Comparison of ENCODE assay signal across 18 cellular contexts in genomic region chr15:73002509-73002908, GRCh38. TPM values are rescaled to one million over a fixed set of nuclear protein-coding genes. Genes with fewer than 3 reads are reported as not detected.
DNase-seq lines count a peak whose midpoint lies in the region; FAIRE-seq and TF ChIP-seq lines count a peak whose summit lies in the region.
"Had no signal": no experiment of that assay in that cellular context is flagged by ENCODE, and none has a peak within 500 bp of the region (broad histone marks: within the 10 kb centered on the region; RNA-seq: fewer than 3 reads in every experiment).

No MANE protein-coding gene starts in this region.

- no peaks in the 10 kb centered on the region for H3K36me3 ChIP-seq in astrocyte (ENCODE audit: insufficient read depth, low read length)
- H3K36me3 ChIP-seq in CD8-positive, alpha-beta memory T cell (ENCODE audit: insufficient read depth, low read length): no peaks in the 10 kb centered on the region
- H3K36me3 ChIP-seq: left lung had no signal

- H4K20me1 ChIP-seq in astrocyte (ENCODE audit: insufficient read depth, low read length): no peaks in the 10 kb centered on the region

- H3K4me3 Mint-ChIP-seq in astrocyte (ENCODE audit: unreplicated experiment): no peak overlapping the region
- H3K4me3 Mint-ChIP-seq in CD8-positive, alpha-beta memory T cell: no peak overlapping the region
- H3K4me3 Mint-ChIP-seq: activated naive CD8-positive, alpha-beta T cell; activated T-cell treated with anti-CD3 and anti-CD28 coated beads, Interleukin-2, amount 50 U/mL, for 4 hours; T-cell had no signal

- H3K9me3 ChIP-seq in astrocyte (ENCODE audit: insufficient read depth, low read depth, low read length): no peaks in the 10 kb centered on the region
- H3K9me3 ChIP-seq in CD8-positive, alpha-beta memory T cell (ENCODE audit: low read length): no peaks in the 10 kb centered on the region
- H3K9me3 ChIP-seq: left lung had no signal

- no peaks in the 10 kb centered on the region for H3K9me3 Mint-ChIP-seq in astrocyte (ENCODE audit: unreplicated experiment)
- H3K9me3 Mint-ChIP-seq in CD8-positive, alpha-beta memory T cell: no peaks in the 10 kb centered on the region
- H3K9me3 Mint-ChIP-seq: activated T-cell treated with anti-CD3 and anti-CD28 coated beads, Interleukin-2, amount 50 U/mL, for 4 hours; T-cell had no signal

- H3K27ac Mint-ChIP-seq in astrocyte (ENCODE audit: unreplicated experiment): peak overlapping the region; percentile 66
- no peak overlapping the region for H3K27ac Mint-ChIP-seq in CD8-positive, alpha-beta memory T cell
- H3K27ac Mint-ChIP-seq: activated naive CD8-positive, alpha-beta T cell; T-cell had no signal

- DNase-seq in AG09309 (ENCODE audit: low read depth): peak; percentile 42
- DNase-seq in HCEC 1CT: peak; percentile 97
- DNase-seq in astrocyte (ENCODE audit: low read depth): peak; percentile 74
- DNase-seq in left kidney (ENCODE audit: low read depth, low spot score): peak; percentile 20
- DNase-seq in CD8-positive, alpha-beta memory T cell: no peak
- no peak for DNase-seq in 8988T
- DNase-seq in Kasumi-1 (lab: John Stamatoyannopoulos, UW): no peak
- no peak for DNase-seq in globus pallidus (ENCODE audit: low spot score)
- DNase-seq: activated CD4-positive, alpha-beta T cell treated with anti-CD3 and anti-CD28 coated beads, Interleukin-2, amount 50 U/mL, for 48 hours; activated T-cell treated with anti-CD3 and anti-CD28 coated beads, Interleukin-2, amount 50 U/mL, for 4 hours; AML-193; GOT3; left lung; NCI-H146; stimulated activated CD4-positive, alpha-beta T cell treated with anti-CD3 and anti-CD28 coated beads, Interleukin-4, amount 100 ng/mL, for 1 hour; T-cell had no signal

- TF ChIP-seq CTCF in AG09309 (IDR thresholded peaks at IDR 0.05; ENCODE audit: control insufficient read depth, insufficient read depth, low read depth, low read length, missing control alignments) (no peak), astrocyte (IDR thresholded peaks at IDR 0.05; ENCODE audit: insufficient read depth, low read depth, low read length) (no peak)

- no peaks in the 10 kb centered on the region for H3K4me1 ChIP-seq in astrocyte (ENCODE audit: insufficient read depth, low read length)
- H3K4me1 ChIP-seq in CD8-positive, alpha-beta memory T cell (ENCODE audit: insufficient read depth, low read length): no peaks in the 10 kb centered on the region
- H3K4me1 ChIP-seq: left lung had no signal

- no peak overlapping the region for H3K27ac ChIP-seq in astrocyte (ENCODE audit: low read depth, low read length)
- no peak overlapping the region for H3K27ac ChIP-seq in CD8-positive, alpha-beta memory T cell (ENCODE audit: low read depth, low read length)
- H3K27ac ChIP-seq: left lung, VCaP had no signal

- H3K36me3 Mint-ChIP-seq in astrocyte (ENCODE audit: low read depth, unreplicated experiment): no peaks in the 10 kb centered on the region
- no peaks in the 10 kb centered on the region for H3K36me3 Mint-ChIP-seq in CD8-positive, alpha-beta memory T cell
- H3K36me3 Mint-ChIP-seq: activated naive CD8-positive, alpha-beta T cell; T-cell had no signal

- peaks cover 15% of the 10 kb centered on the region for H3K27me3 Mint-ChIP-seq in astrocyte (ENCODE audit: low read depth, unreplicated experiment)
- H3K27me3 Mint-ChIP-seq in CD8-positive, alpha-beta memory T cell: peaks cover 14 to 52% of the 10 kb centered on the region in 2 donors

- H3K27me3 ChIP-seq in astrocyte (ENCODE audit: insufficient read depth, low read length): no peaks in the 10 kb centered on the region
- no peaks in the 10 kb centered on the region for H3K27me3 ChIP-seq in CD8-positive, alpha-beta memory T cell (ENCODE audit: insufficient read depth, low read length, poor library complexity, severe bottlenecking)
- H3K27me3 ChIP-seq: left lung had no signal

- H2AFZ ChIP-seq in astrocyte (ENCODE audit: low read depth, low read length): no peak overlapping the region

- FAIRE-seq in astrocyte (lab: Jason Lieb, UNC): peak; percentile 74

- H3K4me1 Mint-ChIP-seq in astrocyte (ENCODE audit: low read depth, unreplicated experiment): peaks cover 5% of the 10 kb centered on the region
- H3K4me1 Mint-ChIP-seq in CD8-positive, alpha-beta memory T cell: no peaks in the 10 kb centered on the region
- H3K4me1 Mint-ChIP-seq: T-cell had no signal

- H3K9ac ChIP-seq in astrocyte (ENCODE audit: low read length): peak overlapping the region; percentile 33

- POLR2A ChIA-PET in CD8-positive, alpha-beta memory T cell (lab: Charles Lee): no interaction called here

- peak overlapping the region; percentile 46 for H3K4me2 ChIP-seq in astrocyte (ENCODE audit: low read length)

- CTCF ChIA-PET in CD8-positive, alpha-beta memory T cell (lab: Charles Lee): no interaction called here

- H3K4me3 ChIP-seq in AG09309 (ENCODE audit: control insufficient read depth, low read depth, low read length) (no peak overlapping the region), astrocyte (ENCODE audit: insufficient read depth, low read depth, low read length) (no peak overlapping the region)
- no peak overlapping the region for H3K4me3 ChIP-seq in CD8-positive, alpha-beta memory T cell (ENCODE audit: low read length)
- H3K4me3 ChIP-seq: left lung had no signal

- no peaks in the 10 kb centered on the region for H3K79me2 ChIP-seq in astrocyte (ENCODE audit: insufficient read depth, low read length)

RNA-seq across cellular contexts. Expression of gene NEO1, which starts 49.8 kb away (rescaled TPM):
- 30.3 and 39.5 TPM in 2 replicates for total RNA-seq in astrocyte
- 1 to 10 TPM; 6.5 to 9.1 TPM for total RNA-seq in CD8-positive, alpha-beta memory T cell
- 3.9 TPM for polyA plus RNA-seq in CD8-positive, alpha-beta memory T cell

Comparison
In these comparisons a context has a peak if more than half of its experiments do, and no peak if none do; other contexts are left out.
1. DNase-seq: peak in AG09309 (single experiment), HCEC 1CT (single experiment), astrocyte (single experiment) and left kidney (single experiment); none in CD8-positive, alpha-beta memory T cell (0 of 5), 8988T (single experiment), Kasumi-1 (0 of 2) and globus pallidus (single experiment).